In genomic region chr2:1132328-1132964, GRCh38 we compare ENCODE assay signal across 11 cellular contexts.
DNase-seq lines count a peak whose midpoint lies in the region; ATAC-seq and TF ChIP-seq lines count a peak whose summit lies in the region.
"Had no signal": no experiment of that assay in that cellular context is flagged by ENCODE, and none has a peak within 500 bp of the region (broad histone marks: within the 10 kb centered on the region; RNA-seq: fewer than 3 reads in every experiment).

No MANE protein-coding gene starts in this region.

- H3K27me3 Mint-ChIP-seq in activated naive CD4-positive, alpha-beta T cell treated with anti-CD3 and anti-CD28 coated beads, Interleukin-2, amount 10 ng/mL, durations not matched to agents 7 days and 5 days = no peaks in the 10 kb centered on the region

- H3K4me1 Mint-ChIP-seq in activated naive CD4-positive, alpha-beta T cell treated with anti-CD3 and anti-CD28 coated beads, Interleukin-2, amount 10 ng/mL, durations not matched to agents 7 days and 5 days = peaks cover 10% of the 10 kb centered on the region

- peak; percentile 22 for DNase-seq in activated naive CD4-positive, alpha-beta T cell treated with Interleukin-2 at 50 U/mL for 16 hours
- no peak for DNase-seq in activated naive CD4-positive, alpha-beta T cell treated with anti-CD3 and anti-CD28 coated beads, Interleukin-2, amount 10 ng/mL, durations not matched to agents 7 days and 5 days
- DNase-seq in NCI-H526 (lab: John Stamatoyannopoulos, UW) (peak; percentile 93 to 94), kidney epithelial cell (ENCODE audit: low read depth) (peak; percentile 21)
- peak; percentile 49 for DNase-seq in stimulated activated naive CD8-positive, alpha-beta T cell treated with anti-CD3 and anti-CD28 coated beads, Interleukin-15, Interleukin-2, amounts not matched to agents 100 U/mL and 50 U/mL, for 24 hours
- DNase-seq in activated CD4-positive, CD25-positive, alpha-beta regulatory T cell treated with anti-CD3 and anti-CD28 coated beads, Interleukin-2, amount 50 U/mL, for 72 hours = no peak
- DNase-seq: PC-9, uterus had no signal

- no peaks in the 10 kb centered on the region for H3K9me3 Mint-ChIP-seq in activated naive CD4-positive, alpha-beta T cell treated with anti-CD3 and anti-CD28 coated beads, Interleukin-2, amount 10 ng/mL, durations not matched to agents 7 days and 5 days
- H3K9me3 Mint-ChIP-seq: activated T-helper 1 cell treated with anti-CD3 and anti-CD28 coated beads, Interleukin-12 subunit alpha, Interleukin-12 subunit beta, Interleukin-2, Interleukin-4 antibody, amounts not matched to agents 30 ng/mL and 10 ng/mL and 1 ng/mL, durations not matched to agents 14 hours and 24 hours and 36 hours had no signal

- H3K27ac Mint-ChIP-seq in activated naive CD4-positive, alpha-beta T cell treated with anti-CD3 and anti-CD28 coated beads, Interleukin-2, amount 10 ng/mL, durations not matched to agents 7 days and 5 days = no peak overlapping the region
- H3K27ac Mint-ChIP-seq: activated T-helper 1 cell treated with anti-CD3 and anti-CD28 coated beads, Interleukin-12 subunit alpha, Interleukin-12 subunit beta, Interleukin-2, Interleukin-4 antibody, amounts not matched to agents 30 ng/mL and 10 ng/mL and 1 ng/mL, durations not matched to agents 14 hours and 24 hours and 36 hours had no signal

- CTCF ChIA-PET in activated naive CD4-positive, alpha-beta T cell treated with anti-CD3 and anti-CD28 coated beads, Interleukin-2, amount 10 ng/mL, durations not matched to agents 7 days and 5 days (lab: Charles Lee) = interaction anchor here (0.8 to 1.5 kb wide), 2 partner anchors 8 to 416 kb away, joined by 3 to 4 read pairs; no protein-coding TSS in a partner anchor

- no peak for TF ChIP-seq CTCF in kidney epithelial cell (IDR thresholded peaks at IDR 0.05; ENCODE audit: insufficient read depth, low read length, poor library complexity, severe bottlenecking)

- H3K27me3 ChIP-seq in kidney epithelial cell (ENCODE audit: control insufficient read depth, insufficient read depth, low read length) = no peaks in the 10 kb centered on the region
- H3K27me3 ChIP-seq: uterus had no signal

- H3K4me3 Mint-ChIP-seq in activated naive CD4-positive, alpha-beta T cell treated with anti-CD3 and anti-CD28 coated beads, Interleukin-2, amount 10 ng/mL, durations not matched to agents 7 days and 5 days = no peak overlapping the region
- H3K4me3 Mint-ChIP-seq: activated T-helper 1 cell treated with anti-CD3 and anti-CD28 coated beads, Interleukin-12 subunit alpha, Interleukin-12 subunit beta, Interleukin-2, Interleukin-4 antibody, amounts not matched to agents 30 ng/mL and 10 ng/mL and 1 ng/mL, durations not matched to agents 14 hours and 24 hours and 36 hours had no signal

- no peak overlapping the region for H3K4me3 ChIP-seq in kidney epithelial cell (ENCODE audit: low read depth, low read length)
- H3K4me3 ChIP-seq: PC-9, uterus had no signal

- peak; percentile 80 for ATAC-seq in stimulated activated naive CD8-positive, alpha-beta T cell treated with anti-CD3 and anti-CD28 coated beads, Interleukin-15, Interleukin-2, amounts not matched to agents 100 U/mL and 50 U/mL, for 24 hours
- no peak for ATAC-seq in HG03108 (IDR thresholded peaks at IDR 0.05; ENCODE audit: unreplicated experiment)
- ATAC-seq in GM21786 (IDR thresholded peaks at IDR 0.05; ENCODE audit: unreplicated experiment) = no peak

- no peaks in the 10 kb centered on the region for H3K36me3 ChIP-seq in kidney epithelial cell (ENCODE audit: control insufficient read depth, insufficient read depth, low read length)
- H3K36me3 ChIP-seq: uterus had no signal

- H3K36me3 Mint-ChIP-seq in activated naive CD4-positive, alpha-beta T cell treated with anti-CD3 and anti-CD28 coated beads, Interleukin-2, amount 10 ng/mL, durations not matched to agents 7 days and 5 days = no peaks in the 10 kb centered on the region

Comparison
In these comparisons a context has a peak if more than half of its experiments do, and no peak if none do; other contexts are left out.
1. DNase-seq: peak in activated naive CD4-positive, alpha-beta T cell treated with Interleukin-2 at 50 U/mL for 16 hours (single experiment), NCI-H526 (2 of 2), kidney epithelial cell (single experiment) and stimulated activated naive CD8-positive, alpha-beta T cell treated with anti-CD3 and anti-CD28 coated beads, Interleukin-15, Interleukin-2, amounts not matched to agents 100 U/mL and 50 U/mL, for 24 hours (single experiment); none in activated naive CD4-positive, alpha-beta T cell treated with anti-CD3 and anti-CD28 coated beads, Interleukin-2, amount 10 ng/mL, durations not matched to agents 7 days and 5 days (single experiment) and activated CD4-positive, CD25-positive, alpha-beta regulatory T cell treated with anti-CD3 and anti-CD28 coated beads, Interleukin-2, amount 50 U/mL, for 72 hours (single experiment).